ENCODE assay signal across 8 cellular contexts in the genomic region with DNA sequence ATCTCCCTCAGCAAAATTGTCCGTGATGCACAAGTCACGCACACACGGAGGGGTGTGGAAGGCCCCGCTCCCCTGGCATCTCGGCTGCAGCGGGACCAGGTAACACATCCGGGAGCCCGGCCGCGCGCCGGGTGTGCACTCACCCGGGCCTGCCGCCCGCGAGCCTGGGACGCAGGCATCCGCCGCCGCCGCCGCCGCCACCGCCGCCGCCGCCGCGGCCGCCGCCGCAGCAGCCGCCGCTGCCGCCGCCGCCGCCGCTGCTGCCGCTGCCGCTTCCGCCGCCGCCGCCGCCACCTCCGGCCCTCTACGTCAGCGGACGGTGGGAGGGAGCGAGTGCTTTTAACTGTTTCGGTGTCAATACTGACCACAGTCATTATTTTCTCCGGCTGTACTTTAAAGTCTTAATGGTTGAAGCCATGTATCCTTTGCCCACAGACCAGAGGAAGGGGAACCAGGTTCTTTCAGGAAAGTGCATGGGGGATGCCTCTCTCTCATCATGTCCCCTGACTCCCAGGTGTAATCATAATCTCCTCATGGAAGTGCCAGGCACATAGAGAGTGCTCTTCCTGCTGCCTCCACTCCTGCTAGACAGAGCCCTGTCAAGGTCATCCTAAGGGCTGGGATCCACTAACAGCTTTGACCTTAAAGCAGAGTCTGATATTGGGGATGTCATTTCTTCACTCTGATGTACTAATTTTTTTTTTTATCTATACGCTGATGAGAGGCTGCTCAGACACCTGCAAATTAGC. TPM values are rescaled to one million over a fixed set of nuclear protein-coding genes. Genes with fewer than 3 reads are reported as not detected.
DNase-seq lines count a peak whose midpoint lies in the region; ATAC-seq and TF ChIP-seq lines count a peak whose summit lies in the region.

No MANE protein-coding gene starts in this region.

- POLR2A ChIA-PET in HEK293 (lab: Yijun Ruan, JAX) = no interaction called here

- no peak overlapping the region for H3K27ac Mint-ChIP-seq in activated T-helper 17 cell treated with anti-CD3 and anti-CD28 coated beads, Interleukin-2, amount 50 U/mL, for 72 hours
- no peak overlapping the region for H3K27ac Mint-ChIP-seq in osteocyte (ENCODE audit: unreplicated experiment)

- H3K27ac ChIP-seq in HEK293 (ENCODE audit: extremely low read depth, low read depth, low read length) (no peak overlapping the region), uterus (peak overlapping the region in 1 of 2 donors; percentile 43)

- no peaks in the 10 kb centered on the region for H3K27me3 ChIP-seq in uterus

- H3K36me3 Mint-ChIP-seq in activated T-helper 17 cell treated with anti-CD3 and anti-CD28 coated beads, Interleukin-2, amount 50 U/mL, for 72 hours (ENCODE audit: low read depth) = no peaks in the 10 kb centered on the region
- no peaks in the 10 kb centered on the region for H3K36me3 Mint-ChIP-seq in osteocyte (ENCODE audit: unreplicated experiment)

- no peaks in the 10 kb centered on the region for H3K4me1 Mint-ChIP-seq in activated T-helper 17 cell treated with anti-CD3 and anti-CD28 coated beads, Interleukin-2, amount 50 U/mL, for 72 hours
- peaks cover 2% of the 10 kb centered on the region for H3K4me1 Mint-ChIP-seq in osteocyte (ENCODE audit: unreplicated experiment)

- in situ Hi-C loops in GM13977 (cut with MboI; ENCODE audit: low pct_unique_long_range_greater_than_20kb, low sequenced_read_pairs, unreplicated experiment) = no loop called here

- H3K9me3 ChIP-seq in HEK293 (ENCODE audit: control insufficient read depth, insufficient read depth, low read depth, low read length) (no peaks in the 10 kb centered on the region), uterus (peaks cover 0 to 3% of the 10 kb centered on the region in 2 donors)

- no peak for TF ChIP-seq CTCF in GM13977 (IDR thresholded peaks at IDR 0.05; ENCODE audit: extremely low read depth, insufficient read depth, missing control alignments)
- TF ChIP-seq CTCF in HEK293 (tag by site-specific recombination; IDR thresholded peaks at IDR 0.05) = no peak
- TF ChIP-seq CTCF in osteocyte (IDR thresholded peaks at IDR 0.05) = no peak
- no peak for TF ChIP-seq CTCF in uterus (IDR thresholded peaks at IDR 0.05)

- H3K36me3 ChIP-seq in HEK293 (ENCODE audit: control insufficient read depth in 2 of 2, insufficient read depth in 1 of 2, low read length in 2 of 2) (no peaks in the 10 kb centered on the region), uterus (no peaks in the 10 kb centered on the region)

- DNase-seq in GM13977 (ENCODE audit: low spot score) (peak; percentile 34), NCI-H2227 (lab: John Stamatoyannopoulos, UW; ENCODE audit: unreplicated experiment) (peak; percentile 43), germinal center (ENCODE audit: low spot score) (peak; percentile 16), osteocyte (ENCODE audit: extremely low spot score, unreplicated experiment) (no peak), uterus (peak in 1 of 2 donors; percentile 27), cerebellar nuclear complex (lab: John Stamatoyannopoulos, UW) (no peak)

- no peaks in the 10 kb centered on the region for H3K4me1 ChIP-seq in HEK293 (ENCODE audit: control insufficient read depth, insufficient read depth, low read length)
- H3K4me1 ChIP-seq in uterus = no peaks in the 10 kb centered on the region

- H3K4me3 Mint-ChIP-seq in activated T-helper 17 cell treated with anti-CD3 and anti-CD28 coated beads, Interleukin-2, amount 50 U/mL, for 72 hours = peak overlapping the region; percentile 61
- H3K4me3 Mint-ChIP-seq in osteocyte (ENCODE audit: unreplicated experiment) = peak overlapping the region; percentile 67

- H3K4me3 ChIP-seq in HEK293 (ENCODE audit: low read depth, low read length) = peak overlapping the region; percentile 36
- peak overlapping the region; percentile 26 to 31 for H3K4me3 ChIP-seq in uterus

- no peaks in the 10 kb centered on the region for H3K27me3 Mint-ChIP-seq in activated T-helper 17 cell treated with anti-CD3 and anti-CD28 coated beads, Interleukin-2, amount 50 U/mL, for 72 hours
- no peaks in the 10 kb centered on the region for H3K27me3 Mint-ChIP-seq in osteocyte (ENCODE audit: unreplicated experiment)

- CTCF ChIA-PET in HEK293 (lab: Yijun Ruan, JAX) = no interaction called here

- no peaks in the 10 kb centered on the region for H3K9me3 Mint-ChIP-seq in activated T-helper 17 cell treated with anti-CD3 and anti-CD28 coated beads, Interleukin-2, amount 50 U/mL, for 72 hours
- peaks cover 49% of the 10 kb centered on the region for H3K9me3 Mint-ChIP-seq in osteocyte (ENCODE audit: unreplicated experiment)

- ATAC-seq in activated T-helper 17 cell treated with anti-CD3 and anti-CD28 coated beads, Interleukin-2, amount 50 U/mL, for 72 hours (replicated peaks) = peak; percentile 54

- no peak for TF ChIP-seq POLR2A in uterus (IDR thresholded peaks at IDR 0.05)

- intact Hi-C loops in uterus (cut with DNase I; ENCODE audit: low total_unique reads) = no loop called here

TF ChIP-seq in HEK293, 187 proteins besides CTCF, POLR2A, EP300 and RAD21:
- no peak for TF ChIP-seq ZNF561 (tag by site-specific recombination; IDR thresholded peaks at IDR 0.05; ENCODE audit: borderline replicate concordance)
- TF ChIP-seq, protein P1, sequence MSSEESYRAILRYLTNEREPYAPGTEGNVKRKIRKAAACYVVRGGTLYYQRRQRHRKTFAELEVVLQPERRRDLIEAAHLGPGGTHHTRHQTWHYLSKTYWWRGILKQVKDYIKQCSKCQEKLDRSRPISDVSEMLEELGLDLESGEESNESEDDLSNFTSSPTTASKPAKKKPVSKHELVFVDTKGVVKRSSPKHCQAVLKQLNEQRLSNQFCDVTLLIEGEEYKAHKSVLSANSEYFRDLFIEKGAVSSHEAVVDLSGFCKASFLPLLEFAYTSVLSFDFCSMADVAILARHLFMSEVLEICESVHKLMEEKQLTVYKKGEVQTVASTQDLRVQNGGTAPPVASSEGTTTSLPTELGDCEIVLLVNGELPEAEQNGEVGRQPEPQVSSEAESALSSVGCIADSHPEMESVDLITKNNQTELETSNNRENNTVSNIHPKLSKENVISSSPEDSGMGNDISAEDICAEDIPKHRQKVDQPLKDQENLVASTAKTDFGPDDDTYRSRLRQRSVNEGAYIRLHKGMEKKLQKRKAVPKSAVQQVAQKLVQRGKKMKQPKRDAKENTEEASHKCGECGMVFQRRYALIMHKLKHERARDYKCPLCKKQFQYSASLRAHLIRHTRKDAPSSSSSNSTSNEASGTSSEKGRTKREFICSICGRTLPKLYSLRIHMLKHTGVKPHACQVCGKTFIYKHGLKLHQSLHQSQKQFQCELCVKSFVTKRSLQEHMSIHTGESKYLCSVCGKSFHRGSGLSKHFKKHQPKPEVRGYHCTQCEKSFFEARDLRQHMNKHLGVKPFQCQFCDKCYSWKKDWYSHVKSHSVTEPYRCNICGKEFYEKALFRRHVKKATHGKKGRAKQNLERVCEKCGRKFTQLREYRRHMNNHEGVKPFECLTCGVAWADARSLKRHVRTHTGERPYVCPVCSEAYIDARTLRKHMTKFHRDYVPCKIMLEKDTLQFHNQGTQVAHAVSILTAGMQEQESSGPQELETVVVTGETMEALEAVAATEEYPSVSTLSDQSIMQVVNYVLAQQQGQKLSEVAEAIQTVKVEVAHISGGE (tag by site-specific recombination; conservative IDR thresholded peaks at IDR 0.05; ENCODE audit: low read depth) = peak; percentile 34; the same call in 1 of the 2 replicates

RNA-seq across cellular contexts. Expression of a gene that starts 38.0 kb away (rescaled TPM):
- not detected for total RNA-seq in activated T-helper 17 cell treated with anti-CD3 and anti-CD28 coated beads, Interleukin-2, amount 50 U/mL, for 72 hours
- total RNA-seq in osteocyte (not detected in 2 replicates), uterus (under 1 TPM in 1 of 4 donors, not detected in 3; 0.83 TPM)

Comparison
In these comparisons a context has a peak if more than half of its experiments do, and no peak if none do; other contexts are left out.
1. DNase-seq: peak in GM13977 (single experiment), NCI-H2227 (single experiment) and germinal center (single experiment); none in osteocyte (single experiment) and cerebellar nuclear complex (0 of 2).